Comparison of ENCODE assay signal across 12 cellular contexts in the genomic region with DNA sequence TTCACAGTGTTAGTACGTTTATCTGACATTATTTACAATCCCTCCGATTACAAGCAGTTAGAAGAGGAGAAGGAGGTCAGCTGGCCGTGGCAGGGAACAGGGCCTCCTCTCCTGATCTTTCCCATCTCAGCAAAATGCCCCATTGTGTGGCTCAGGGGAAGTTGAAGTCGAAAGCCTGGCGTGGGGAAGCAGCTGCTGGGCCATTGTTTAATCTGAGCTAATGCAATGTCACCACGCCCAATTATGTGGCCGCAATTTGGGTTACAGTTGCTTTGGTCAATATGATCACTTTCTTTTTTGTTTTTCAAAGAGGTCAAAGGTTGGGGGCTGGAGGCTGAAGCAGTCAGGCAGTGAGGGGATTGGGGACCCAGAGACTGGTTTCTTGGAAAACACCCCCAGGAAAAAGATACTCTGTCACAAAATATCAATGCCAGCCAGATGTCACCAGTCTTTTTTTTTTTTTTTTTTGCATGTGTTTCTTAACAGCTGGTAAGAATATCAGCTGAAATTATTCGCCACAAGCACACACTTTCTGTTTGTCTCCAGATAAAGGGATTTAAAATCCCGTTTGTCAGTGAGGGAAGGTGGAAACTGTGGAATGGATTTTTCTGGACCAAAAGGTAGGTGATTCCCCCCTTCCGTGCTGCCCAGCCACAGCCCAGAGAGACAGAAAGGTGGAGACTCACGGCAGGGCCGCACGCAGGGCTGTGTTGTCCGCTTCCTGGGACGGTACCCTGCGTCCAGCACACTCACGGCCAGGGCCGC. TPM values are rescaled to one million over a fixed set of nuclear protein-coding genes. Genes with fewer than 3 reads are reported as not detected.
DNase-seq lines count a peak whose midpoint lies in the region; ATAC-seq and TF ChIP-seq lines count a peak whose summit lies in the region.
"Had no signal": no experiment of that assay in that cellular context is flagged by ENCODE, and none has a peak within 500 bp of the region (broad histone marks: within the 10 kb centered on the region; RNA-seq: fewer than 3 reads in every experiment).

No MANE protein-coding gene starts in this region.

- H3K4me1 Mint-ChIP-seq in mesothelial cell of epicardium, result peaks cover 22% of the 10 kb centered on the region

- no peak for TF ChIP-seq POLR2A in upper lobe of left lung (IDR thresholded peaks at IDR 0.05)

- ATAC-seq in upper lobe of left lung (ENCODE audit: low FRiP score in 2 of 2), result peak; percentile 13 to 58

- H3K9me3 Mint-ChIP-seq in mesothelial cell of epicardium, result no peaks in the 10 kb centered on the region
- H3K9me3 Mint-ChIP-seq: activated B cell treated with CpG ODN at 0.5 μM for 24 hours had no signal

- no peaks in the 10 kb centered on the region for H3K36me3 ChIP-seq in upper lobe of left lung
- H3K36me3 ChIP-seq: tibial nerve had no signal

- H3K27me3 ChIP-seq in dorsolateral prefrontal cortex (no peaks in the 10 kb centered on the region), upper lobe of left lung (no peaks in the 10 kb centered on the region)

- no peak overlapping the region for H3K4me3 Mint-ChIP-seq in mesothelial cell of epicardium
- H3K4me3 Mint-ChIP-seq: activated B cell treated with CpG ODN at 0.5 μM for 24 hours; activated naive CD8-positive, alpha-beta T cell had no signal

- DNase-seq in NCI-H2029 treated with DMSO at 0.1 percent for 48 hours (lab: John Stamatoyannopoulos, UW) (peak; percentile 61), NCI-H2029 (lab: John Stamatoyannopoulos, UW) (no peak), dorsolateral prefrontal cortex (peak in 6 of 10 donors; percentile 55 to 86 (median 75)), medulla oblongata (ENCODE audit: extremely low spot score) (peak; percentile 88), upper lobe of left lung (peak in 1 of 2 donors; percentile 37), SK-N-DZ (ENCODE audit: low spot score) (no peak), mesothelial cell of epicardium (ENCODE audit: low spot score in 2 of 2, unreplicated experiment in 2 of 2) (no peak), D341Med (ENCODE audit: low spot score) (no peak)
- DNase-seq: activated B cell treated with CpG ODN at 0.5 μM for 24 hours, kidney glomerular epithelial cell had no signal

- no peaks in the 10 kb centered on the region for H3K9me3 ChIP-seq in upper lobe of left lung
- H3K9me3 ChIP-seq: tibial nerve had no signal

- H3K36me3 Mint-ChIP-seq in mesothelial cell of epicardium, result no peaks in the 10 kb centered on the region
- H3K36me3 Mint-ChIP-seq: activated naive CD8-positive, alpha-beta T cell had no signal

- no peaks in the 10 kb centered on the region for H3K27me3 Mint-ChIP-seq in mesothelial cell of epicardium (ENCODE audit: low read depth)

- TF ChIP-seq CTCF in dorsolateral prefrontal cortex (IDR thresholded peaks at IDR 0.05 in 54 of 56, conservative IDR thresholded peaks at IDR 0.05 in 2 of 56; ENCODE audit: low read depth in 1 of 56, partially characterized antibody in 56 of 56) (peak in 1 of 56 donors; percentile 22), upper lobe of left lung (IDR thresholded peaks at IDR 0.05) (no peak), mesothelial cell of epicardium (IDR thresholded peaks at IDR 0.05; ENCODE audit: unreplicated experiment) (no peak)

- H3K27ac ChIP-seq in dorsolateral prefrontal cortex (peak overlapping the region; percentile 2 to 98 (median 91)), upper lobe of left lung (peak overlapping the region in 2 of 4 donors; percentile 24 to 65)

- 38 to 45% methylated on average over 10 to 18 of the region's 18 CpGs for WGBS in upper lobe of left lung, 2 donors

- no peak overlapping the region for H3K27ac Mint-ChIP-seq in mesothelial cell of epicardium
- H3K27ac Mint-ChIP-seq: activated B cell treated with CpG ODN at 0.5 μM for 24 hours; activated naive CD8-positive, alpha-beta T cell had no signal

- H3K4me1 ChIP-seq in upper lobe of left lung, result peaks cover 9 to 19% (median 11%) of the 10 kb centered on the region in 4 donors

- no peak for TF ChIP-seq EP300 in upper lobe of left lung (IDR thresholded peaks at IDR 0.05)

- intact Hi-C loops in dorsolateral prefrontal cortex (cut with DNase I), result loop anchor here in 1 of 2 donors (2.0 kb wide), 1 partner anchor 25 kb away; the partner anchor contains the start of gene DLL1

- peak overlapping the region in 51 of 59 donors; percentile 3 to 60 (median 28) for H3K4me3 ChIP-seq in dorsolateral prefrontal cortex
- H3K4me3 ChIP-seq in upper lobe of left lung, result no peak overlapping the region
- H3K4me3 ChIP-seq: tibial nerve had no signal

RNA-seq across cellular contexts. Expression of gene DLL1, which starts 24.6 kb away (rescaled TPM):
- total RNA-seq in dorsolateral prefrontal cortex (10 to 100 TPM in 104 of 120 experiments, 1 to 10 TPM in 16; 4.7 to 47.2 (median 15.7) TPM), upper lobe of left lung (10 to 100 TPM in 3 of 6 donors, 1 to 10 TPM in 3; 3.8 to 20.1 (median 10.2) TPM), mesothelial cell of epicardium (2.6 to 4.8 TPM (median 3.6 TPM) in 3 replicates)
- polyA plus RNA-seq in SK-N-DZ (2014; cell fraction: cytosol; rRNA removed), result 2.6 and 3.0 TPM in 2 replicates
- 7.3 and 9.7 TPM in 2 replicates for polyA plus RNA-seq in SK-N-DZ (2014; cell fraction: nucleus; rRNA removed)

RNA-seq across cellular contexts. Expression of gene FAM120B, which starts 40.3 kb away (rescaled TPM):
- 10 to 100 TPM; 37.3 to 72.0 (median 55.7) TPM for total RNA-seq in dorsolateral prefrontal cortex
- 10 to 100 TPM; 20.1 to 51.3 (median 28.3) TPM for total RNA-seq in upper lobe of left lung
- 7.8 and 9.1 TPM in 2 replicates for polyA plus RNA-seq in SK-N-DZ (2014; cell fraction: cytosol; rRNA removed)
- polyA plus RNA-seq in SK-N-DZ (2014; cell fraction: nucleus; rRNA removed), result 13.9 and 18.7 TPM in 2 replicates
- 43.3 to 44.6 TPM (median 44.1 TPM) in 3 replicates for total RNA-seq in mesothelial cell of epicardium

Comparison
In these comparisons a context has a peak if more than half of its experiments do, and no peak if none do; other contexts are left out.
1. DNase-seq: peak in NCI-H2029 treated with DMSO at 0.1 percent for 48 hours (single experiment), dorsolateral prefrontal cortex (6 of 10) and medulla oblongata (single experiment); none in NCI-H2029 (single experiment), SK-N-DZ (single experiment), mesothelial cell of epicardium (0 of 2) and D341Med (single experiment).
2. H3K4me3 ChIP-seq: peak in dorsolateral prefrontal cortex (51 of 59); none in upper lobe of left lung (0 of 4).